Comparison of ENCODE assay signal across 24 cellular contexts in genomic region chr9:526904-527591, GRCh38. TPM values are rescaled to one million over a fixed set of nuclear protein-coding genes. Genes with fewer than 3 reads are reported as not detected.
DNase-seq lines count a peak whose midpoint lies in the region; ATAC-seq, FAIRE-seq and TF ChIP-seq lines count a peak whose summit lies in the region.
"Had no signal": no experiment of that assay in that cellular context is flagged by ENCODE, and none has a peak within 500 bp of the region (broad histone marks: within the 10 kb centered on the region; RNA-seq: fewer than 3 reads in every experiment).

No MANE protein-coding gene starts in this region.

- H3K23ac ChIP-seq in H1 (ENCODE audit: insufficient read length): no peak overlapping the region

- peaks cover 26% of the 10 kb centered on the region for H3K36me3 Mint-ChIP-seq in MCF 10A (ENCODE audit: insufficient read depth, unreplicated experiment)
- H3K36me3 Mint-ChIP-seq in glutamatergic neuron (ENCODE audit: unreplicated experiment): no peaks in the 10 kb centered on the region
- peaks cover 0 to 12% of the 10 kb centered on the region in 2 donors for H3K36me3 Mint-ChIP-seq in CD4-positive, alpha-beta memory T cell

- H2BK5ac ChIP-seq in H1 (ENCODE audit: low read depth, low read length): no peak overlapping the region

- no peak overlapping the region for H3K9ac ChIP-seq in H1 (replicated peaks in 1 of 4; ENCODE audit: extremely low read depth in 1 of 4, low read depth in 3 of 4, low read length in 3 of 4)

- 0 out of 2 replicates have a peak, but pooled peaks cover 2% of the 10 kb centered on the region for H3K79me1 ChIP-seq in H1 (ENCODE audit: low read depth, low read length)

- H3K23me2 ChIP-seq in H1 (ENCODE audit: low read depth, low read length): no peaks in the 10 kb centered on the region

- peaks cover 2 to 7% of the 10 kb centered on the region in 2 experiments for H4K20me1 ChIP-seq in H1 (replicated peaks in 1 of 2; ENCODE audit: control insufficient read depth in 1 of 2, insufficient read depth in 2 of 2, low read length in 2 of 2)

- DNase-seq in MCF 10A (ENCODE audit: unreplicated experiment) (no peak), breast epithelium (ENCODE audit: low spot score in 2 of 2) (no peak), H1 (ENCODE audit: low read depth in 1 of 2, low spot score in 2 of 2) (no peak), T-helper 1 cell (no peak), glutamatergic neuron (no peak), right lobe of liver (no peak)
- DNase-seq in CD4-positive, alpha-beta memory T cell: no peak
- DNase-seq: 8988T; activated CD4-positive, alpha-beta T cell treated with anti-CD3 and anti-CD28 coated beads, Interleukin-2, amount 10 ng/mL, durations not matched to agents 24 days and 14 days; activated effector memory CD4-positive, alpha-beta T cell treated with Interleukin-2 at 50 U/mL for 16 hours; KG1; NCI-H187 treated with DMSO at 0.1 percent for 48 hours; NCI-H226; stimulated activated CD4-positive, alpha-beta T cell treated with anti-CD3 and anti-CD28 coated beads, Interleukin-4, amount 100 ng/mL, for 24 hours had no signal

- H2BK20ac ChIP-seq in H1 (ENCODE audit: low read length): no peak overlapping the region

- H3K4me3 ChIP-seq in breast epithelium (no peak overlapping the region), H1 (ENCODE audit: extremely low read depth in 1 of 4, insufficient read depth in 2 of 4, low read depth in 3 of 4, low read length in 4 of 4) (no peak overlapping the region), right lobe of liver (no peak overlapping the region)
- H3K4me3 ChIP-seq in CD4-positive, alpha-beta memory T cell (ENCODE audit: low read length in 2 of 2): no peak overlapping the region
- H3K4me3 ChIP-seq: smooth muscle cell had no signal

- no peak for TF ChIP-seq RAD21 in H1 (IDR thresholded peaks at IDR 0.05 in 1 of 2, conservative IDR thresholded peaks at IDR 0.05 in 1 of 2; ENCODE audit: low read depth in 2 of 2, low read length in 2 of 2)

- H2BK15ac ChIP-seq in H1 (ENCODE audit: low read length): peak overlapping the region; percentile 81; the same call in 1 of the 2 replicates

- TF ChIP-seq CTCF in MCF 10A (IDR thresholded peaks at IDR 0.05; ENCODE audit: unreplicated experiment): no peak
- TF ChIP-seq CTCF in breast epithelium (IDR thresholded peaks at IDR 0.05): no peak
- no peak for TF ChIP-seq CTCF in H1 (IDR thresholded peaks at IDR 0.05; ENCODE audit: control extremely low read depth in 1 of 3, insufficient read depth in 1 of 3, low read depth in 1 of 3, low read length in 3 of 3)
- TF ChIP-seq CTCF in glutamatergic neuron (IDR thresholded peaks at IDR 0.05; ENCODE audit: partially characterized antibody, unreplicated experiment): no peak
- TF ChIP-seq CTCF in right lobe of liver (IDR thresholded peaks at IDR 0.05): no peak

- no peak overlapping the region for H3K27ac ChIP-seq in breast epithelium
- H3K27ac ChIP-seq in H1 (ENCODE audit: low read depth, low read length): no peak overlapping the region
- H3K27ac ChIP-seq in right lobe of liver: no peak overlapping the region
- no peak overlapping the region for H3K27ac ChIP-seq in CD4-positive, alpha-beta memory T cell (ENCODE audit: low read depth, low read length)
- H3K27ac ChIP-seq: C4-2B had no signal

- H3K36me3 ChIP-seq in breast epithelium: no peaks in the 10 kb centered on the region
- no peaks in the 10 kb centered on the region for H3K36me3 ChIP-seq in H1 (ENCODE audit: control insufficient read depth in 2 of 4, insufficient read depth in 4 of 4, low read length in 3 of 4)
- H3K36me3 ChIP-seq in right lobe of liver: no peaks in the 10 kb centered on the region
- no peaks in the 10 kb centered on the region for H3K36me3 ChIP-seq in CD4-positive, alpha-beta memory T cell (ENCODE audit: insufficient read depth, low read length)

- H2BK120ac ChIP-seq in H1 (replicated peaks; ENCODE audit: low read depth, low read length): no peak overlapping the region

- no TSS peak for BruUV-seq in MCF 10A (replicated peaks; lab: Mats Ljungman, UMichigan)

- no peak for TF ChIP-seq EP300 in H1 (IDR thresholded peaks at IDR 0.05; ENCODE audit: borderline replicate concordance in 1 of 2, low read depth in 2 of 2, low read length in 2 of 2)

- H2AK5ac ChIP-seq in H1 (ENCODE audit: low read depth, low read length): no peak overlapping the region

- ATAC-seq in HG03135 (IDR thresholded peaks at IDR 0.05; ENCODE audit: unreplicated experiment): peak; percentile 63
- ATAC-seq in right lobe of liver: no peak
- ATAC-seq: Right ventricle myocardium inferior had no signal

- H3K56ac ChIP-seq in H1 (replicated peaks; ENCODE audit: insufficient read length, low read depth, low read length): no peak overlapping the region

- no peak overlapping the region for H3K18ac ChIP-seq in H1 (ENCODE audit: extremely low read depth, low read length)

- H3K4me1 Mint-ChIP-seq in MCF 10A (ENCODE audit: insufficient read depth, unreplicated experiment): peaks cover 40% of the 10 kb centered on the region
- H3K4me1 Mint-ChIP-seq in glutamatergic neuron (ENCODE audit: low read depth, unreplicated experiment): peaks cover 12% of the 10 kb centered on the region
- peaks cover 0 to 11% (median 5%) of the 10 kb centered on the region in 4 donors for H3K4me1 Mint-ChIP-seq in CD4-positive, alpha-beta memory T cell
- H3K4me1 Mint-ChIP-seq: activated CD4-positive, alpha-beta T cell treated with anti-CD3 and anti-CD28 coated beads, Interleukin-2, amount 10 ng/mL, durations not matched to agents 24 days and 14 days had no signal

- no peak overlapping the region for H4K8ac ChIP-seq in H1 (ENCODE audit: extremely low read depth, insufficient read depth, low read length)

- intact Hi-C loops in MCF 10A (cut with micrococcal nuclease) (no loop called here), breast epithelium (cut with DNase I; ENCODE audit: low total_unique reads) (no loop called here), right lobe of liver (cut with DNase I) (no loop called here)
- intact Hi-C loops in CD4-positive, alpha-beta memory T cell (cut with micrococcal nuclease): no loop called here

- H3K9me3 Mint-ChIP-seq in MCF 10A (ENCODE audit: unreplicated experiment): no peaks in the 10 kb centered on the region
- H3K9me3 Mint-ChIP-seq in glutamatergic neuron (ENCODE audit: unreplicated experiment): no peaks in the 10 kb centered on the region
- no peaks in the 10 kb centered on the region for H3K9me3 Mint-ChIP-seq in CD4-positive, alpha-beta memory T cell
- H3K9me3 Mint-ChIP-seq: activated CD4-positive, alpha-beta T cell treated with anti-CD3 and anti-CD28 coated beads, Interleukin-2, amount 10 ng/mL, durations not matched to agents 24 days and 14 days; dendritic cell treated with granulocyte-macrophage colony-stimulating factor and Interleukin-4, amounts not matched to agents 40 ng/mL and 50 ng/mL, for 4 days; nephron had no signal

- WGBS in H1 (ENCODE audit: extremely low coverage in 1 of 2, insufficient coverage in 1 of 2, insufficient read length in 1 of 2, insufficient replicate concordance in 2 of 2, low coverage in 1 of 2, low lambda C conversion rate in 2 of 2, missing lambda C conversion rate in 1 of 2), 2 experiments: 92% methylated on average over 11 of the region's 11 CpGs; no CpG with 5 or more reads in 1 of the 2 experiments
- 73% methylated on average over 6 of the region's 11 CpGs for WGBS in right lobe of liver (ENCODE audit: insufficient coverage, low coverage, low lambda C conversion rate, missing lambda C conversion rate)

- no peak overlapping the region for H2AFZ ChIP-seq in H1 (ENCODE audit: low read length)

- CTCF ChIA-PET in MCF 10A (lab: Yijun Ruan, JAX): interaction anchor here (0.6 to 1.2 kb wide), 2 partner anchors 10 to 50 kb away, joined by 3 to 4 read pairs; no protein-coding TSS in a partner anchor
- CTCF ChIA-PET in H1 (lab: Charles Lee; ENCODE audit: partially characterized antibody): interaction anchor here (0.6 to 1.3 kb wide), 3 partner anchors 11 to 858 kb away, joined by 3 to 4 read pairs (median 3); no protein-coding TSS in a partner anchor
- CTCF ChIA-PET in CD4-positive, alpha-beta memory T cell (lab: Charles Lee; ENCODE audit: partially characterized antibody): no interaction called here

- H3K27me3 ChIP-seq in breast epithelium: no peaks in the 10 kb centered on the region
- H3K27me3 ChIP-seq in H1 (replicated peaks in 1 of 4; ENCODE audit: control insufficient read depth in 3 of 4, extremely low read depth in 1 of 4, insufficient read depth in 3 of 4, low read length in 3 of 4): no peaks in the 10 kb centered on the region
- no peaks in the 10 kb centered on the region for H3K27me3 ChIP-seq in right lobe of liver
- H3K27me3 ChIP-seq in CD4-positive, alpha-beta memory T cell (ENCODE audit: insufficient read depth, low read length): no peaks in the 10 kb centered on the region

- H3K4me3 Mint-ChIP-seq in MCF 10A (ENCODE audit: unreplicated experiment): no peak overlapping the region
- no peak overlapping the region for H3K4me3 Mint-ChIP-seq in glutamatergic neuron (ENCODE audit: unreplicated experiment)
- no peak overlapping the region for H3K4me3 Mint-ChIP-seq in CD4-positive, alpha-beta memory T cell
- H3K4me3 Mint-ChIP-seq: activated CD4-positive, alpha-beta T cell treated with anti-CD3 and anti-CD28 coated beads, Interleukin-2, amount 10 ng/mL, durations not matched to agents 24 days and 14 days; dendritic cell treated with granulocyte-macrophage colony-stimulating factor and Interleukin-4, amounts not matched to agents 40 ng/mL and 50 ng/mL, for 4 days; nephron had no signal

- POLR2A ChIA-PET in MCF 10A (lab: Yijun Ruan, JAX) (interaction anchor here (0.6 to 1.6 kb wide), 6 partner anchors 11 to 93 kb away, joined by 3 to 5 read pairs (median 4); no protein-coding TSS in a partner anchor), H1 (lab: Charles Lee; ENCODE audit: partially characterized antibody) (interaction anchor here (1.0 kb wide), 1 partner anchor 10 kb away, joined by 3 read pairs; no protein-coding TSS in a partner anchor)
- POLR2A ChIA-PET in CD4-positive, alpha-beta memory T cell (lab: Charles Lee; ENCODE audit: partially characterized antibody): no interaction called here

- H3K4me1 ChIP-seq in breast epithelium (no peaks in the 10 kb centered on the region), H1 (replicated peaks in 1 of 4; ENCODE audit: control insufficient read depth in 3 of 4, insufficient read depth in 4 of 4, low read length in 3 of 4) (no peaks in the 10 kb centered on the region), right lobe of liver (no peaks in the 10 kb centered on the region)
- no peaks in the 10 kb centered on the region for H3K4me1 ChIP-seq in CD4-positive, alpha-beta memory T cell (ENCODE audit: insufficient read depth, low read length)

- no peak overlapping the region for H3K4ac ChIP-seq in H1 (replicated peaks; ENCODE audit: insufficient read length, low read depth, low read length)

- H3K27me3 Mint-ChIP-seq in MCF 10A (ENCODE audit: insufficient read depth, unreplicated experiment): no peaks in the 10 kb centered on the region
- no peaks in the 10 kb centered on the region for H3K27me3 Mint-ChIP-seq in glutamatergic neuron (ENCODE audit: unreplicated experiment)
- peaks cover 0 to 10% of the 10 kb centered on the region in 2 donors for H3K27me3 Mint-ChIP-seq in CD4-positive, alpha-beta memory T cell
- H3K27me3 Mint-ChIP-seq: progenitor cell of endocrine pancreas had no signal

- no peak overlapping the region for H2BK12ac ChIP-seq in H1 (ENCODE audit: low read depth, low read length)

- TF ChIP-seq POLR2A in breast epithelium (IDR thresholded peaks at IDR 0.05): no peak
- no peak for TF ChIP-seq POLR2A in H1 (IDR thresholded peaks at IDR 0.05; ENCODE audit: control extremely low read depth in 1 of 2, low read depth in 2 of 2, low read length in 2 of 2)
- TF ChIP-seq POLR2A in right lobe of liver (IDR thresholded peaks at IDR 0.05): no peak

- no peak overlapping the region for H4K91ac ChIP-seq in H1 (replicated peaks; ENCODE audit: insufficient read length, low read length)

- FAIRE-seq in H1 (lab: Jason Lieb, UNC): no peak
- FAIRE-seq: endothelial cell of umbilical vein, frontal cortex, G401.6 had no signal

- no peak overlapping the region for H3K4me2 ChIP-seq in H1 (ENCODE audit: insufficient read depth in 1 of 2, low read depth in 2 of 2, low read length in 2 of 2)
- H3K4me2 ChIP-seq: smooth muscle cell had no signal

- H3K27ac Mint-ChIP-seq in MCF 10A (ENCODE audit: low read depth, unreplicated experiment) (peak overlapping the region; percentile 39), glutamatergic neuron (ENCODE audit: unreplicated experiment) (no peak overlapping the region)
- peak overlapping the region in 1 of 7 donors; percentile 24 for H3K27ac Mint-ChIP-seq in CD4-positive, alpha-beta memory T cell
- H3K27ac Mint-ChIP-seq: activated CD4-positive, alpha-beta T cell treated with anti-CD3 and anti-CD28 coated beads, Interleukin-2, amount 10 ng/mL, durations not matched to agents 24 days and 14 days; dendritic cell treated with granulocyte-macrophage colony-stimulating factor and Interleukin-4, amounts not matched to agents 40 ng/mL and 50 ng/mL, for 4 days; nephron; progenitor cell of endocrine pancreas had no signal

- H3K9me3 ChIP-seq in breast epithelium (no peaks in the 10 kb centered on the region), H1 (ENCODE audit: insufficient read depth in 2 of 2, low read depth in 1 of 2, low read length in 1 of 2) (no peaks in the 10 kb centered on the region), right lobe of liver (no peaks in the 10 kb centered on the region)
- no peaks in the 10 kb centered on the region for H3K9me3 ChIP-seq in CD4-positive, alpha-beta memory T cell (ENCODE audit: control insufficient read depth in 1 of 2, low read length in 2 of 2)

- no peak overlapping the region for H3K14ac ChIP-seq in H1 (ENCODE audit: insufficient read length)

- peaks cover 3 to 54% of the 10 kb centered on the region in 2 experiments for H3K79me2 ChIP-seq in H1 (ENCODE audit: control insufficient read depth in 1 of 2, insufficient read depth in 2 of 2, low read length in 2 of 2)

- H4K5ac ChIP-seq in H1 (ENCODE audit: insufficient read length, low read depth, low read length): no peak overlapping the region

RNA-seq across cellular contexts. Expression of gene KANK1, which starts 22.6 kb away (rescaled TPM):
- 46.0 and 56.1 TPM in 2 replicates for total RNA-seq in MCF 10A (2022)
- total RNA-seq in breast epithelium: 10 to 100 TPM; 59.4 to 76.7 (median 64.9) TPM
- 37.4 and 41.1 TPM in 2 replicates for total RNA-seq in H1 (2021; fragmentation: NEBNext Ultra II Directional; extraction: Animal tissue kit (Norgen Biotek cat#: 25700))
- 26.3 and 29.0 TPM in 2 replicates for polyA plus RNA-seq in H1 (2011; rRNA removed)
- polyA plus RNA-seq in H1 (2011; cell fraction: cytosol; rRNA removed): 34.9 TPM
- 44.4 TPM for polyA plus RNA-seq in H1 (2011; cell fraction: nucleus; rRNA removed)
- polyA plus RNA-seq in H1 (2012, experiment 1 of 2): 22.7 to 27.4 TPM (median 24.1 TPM) in 4 replicates
- 3.8 TPM for polyA plus RNA-seq in H1 (2012, experiment 2 of 2)
- polyA plus RNA-seq in H1 (2013, experiment 1 of 2): 13.9 TPM
- 15.6 TPM for polyA plus RNA-seq in H1 (2013, experiment 2 of 2)
- 62.9 and 71.1 TPM in 2 replicates for polyA minus RNA-seq in H1 (2011; rRNA and poly(A)+ RNA removed)
- 29.6 TPM for polyA minus RNA-seq in H1 (2011; cell fraction: cytosol; rRNA and poly(A)+ RNA removed)
- polyA minus RNA-seq in H1 (2011; cell fraction: nucleus; rRNA and poly(A)+ RNA removed): 35.4 TPM
- 14.8 TPM for total RNA-seq in glutamatergic neuron (ENCODE audit: unreplicated experiment)
- total RNA-seq in right lobe of liver: 10 to 100 TPM; 60.0 to 86.7 (median 71.5) TPM
- total RNA-seq in CD4-positive, alpha-beta memory T cell: 10 to 100 TPM; 25.9 TPM
- 10 to 100 TPM in 1 of 2 donors, 1 to 10 TPM in 1; 9.1 to 17.3 TPM for polyA plus RNA-seq in CD4-positive, alpha-beta memory T cell
